In genomic region chr6:28336284-28337024, GRCh38 we compare ENCODE assay signal across 1 cellular context.
TF ChIP-seq lines count a peak whose summit lies in the region.

No MANE protein-coding gene starts in this region.

TF ChIP-seq in K562, 482 proteins besides CTCF, POLR2A, EP300 and RAD21 (continued from another document and continues in another):
- TF ChIP-seq MNT (conservative IDR thresholded peaks at IDR 0.05): peak in 1 of 2 experiments; percentile 57; a peak in 2 of 4 replicates
- peak; percentile 99; the same call in 1 of the 2 replicates for TF ChIP-seq BRD4 (IDR thresholded peaks at IDR 0.05)
- TF ChIP-seq TAF7 (tag; IDR thresholded peaks at IDR 0.05): peak; percentile 70
- TF ChIP-seq ZNF561 (CRISPR knock-in tag; conservative IDR thresholded peaks at IDR 0.05): peak; percentile 51; the same call in 1 of the 2 replicates
- TF ChIP-seq MAFK (IDR thresholded peaks at IDR 0.05; ENCODE audit: low read length): no peak
- TF ChIP-seq CHAMP1 (IDR thresholded peaks at IDR 0.05): peak; percentile 13
- no peak for TF ChIP-seq TARDBP (IDR thresholded peaks at IDR 0.05)
- peak; percentile 40; the same call in 1 of the 2 replicates for TF ChIP-seq BHLHE40 (IDR thresholded peaks at IDR 0.05; ENCODE audit: low read length)
- TF ChIP-seq ZNF436 (CRISPR knock-in tag; IDR thresholded peaks at IDR 0.05): 0 out of 2 replicates have a peak, but pooled peaks have one; percentile 8
- TF ChIP-seq ZBTB17 (CRISPR knock-in tag; IDR thresholded peaks at IDR 0.05): peak; percentile 92
- 0 out of 2 replicates have a peak, but pooled peaks have one; percentile 48 for TF ChIP-seq KLF13 (tag; IDR thresholded peaks at IDR 0.05; ENCODE audit: borderline replicate concordance, low read depth)
- no peak for TF ChIP-seq HMGXB4 (CRISPR knock-in tag; IDR thresholded peaks at IDR 0.05)
- TF ChIP-seq CXXC5 (CRISPR knock-in tag; IDR thresholded peaks at IDR 0.05): peak; percentile 69
- 0 out of 2 replicates have a peak, but pooled peaks have one; percentile 59 for TF ChIP-seq KLF16 (IDR thresholded peaks at IDR 0.05)
- peak; percentile 85 for TF ChIP-seq PTTG1 (tag; IDR thresholded peaks at IDR 0.05; ENCODE audit: low read depth)
- TF ChIP-seq PURB (CRISPR knock-in tag; IDR thresholded peaks at IDR 0.05; ENCODE audit: low read depth): no peak
- peak; percentile 92 for TF ChIP-seq ZKSCAN8 (CRISPR knock-in tag; IDR thresholded peaks at IDR 0.05)
- TF ChIP-seq ZKSCAN3 (CRISPR knock-in tag; IDR thresholded peaks at IDR 0.05): no peak
- TF ChIP-seq ZNF644 (tag; IDR thresholded peaks at IDR 0.05; ENCODE audit: low read depth): peak; percentile 97
- no peak for TF ChIP-seq ZNF830 (CRISPR knock-in tag; IDR thresholded peaks at IDR 0.05)
- TF ChIP-seq PYGO2 (tag; IDR thresholded peaks at IDR 0.05): peak; percentile 86
- peak; percentile 37 to 95; a peak in 2 of 4 replicates for TF ChIP-seq ZNF318 (IDR thresholded peaks at IDR 0.05; ENCODE audit: borderline replicate concordance in 1 of 2, low read depth in 1 of 2)
- peak; percentile 10; the same call in 1 of the 2 replicates for TF ChIP-seq CC2D1A (IDR thresholded peaks at IDR 0.05)
- TF ChIP-seq ELF2 (CRISPR knock-in tag; IDR thresholded peaks at IDR 0.05): 0 out of 2 replicates have a peak, but pooled peaks have one; percentile 58
- no peak for TF ChIP-seq RERE (CRISPR knock-in tag; IDR thresholded peaks at IDR 0.05; ENCODE audit: borderline replicate concordance)
- TF ChIP-seq ZNF134 (CRISPR knock-in tag; conservative IDR thresholded peaks at IDR 0.05): peak; percentile 79
- TF ChIP-seq MECOM (CRISPR knock-in tag; IDR thresholded peaks at IDR 0.05): peak; percentile 78; the same call in 1 of the 2 replicates
- TF ChIP-seq U2AF2 (optimal IDR thresholded peaks at IDR 0.05; ENCODE audit: low read depth, low read length): no peak
- no peak for TF ChIP-seq FOXJ3 (CRISPR knock-in tag; IDR thresholded peaks at IDR 0.05)
- no peak for TF ChIP-seq COPS2 (conservative IDR thresholded peaks at IDR 0.05)
- no peak; the same call in 1 of the 2 replicates for TF ChIP-seq CREB5 (CRISPR knock-in tag; IDR thresholded peaks at IDR 0.05)
- no peak; the same call in 1 of the 2 replicates for TF ChIP-seq TFAP4 (CRISPR knock-in tag; IDR thresholded peaks at IDR 0.05; ENCODE audit: borderline replicate concordance)
- TF ChIP-seq HMGN3 (IDR thresholded peaks at IDR 0.05; ENCODE audit: borderline replicate concordance, extremely low read depth, insufficient read length, low read depth, low read length): no peak
- TF ChIP-seq ATF4 (CRISPR knock-in tag; IDR thresholded peaks at IDR 0.05): peak; percentile 93
- TF ChIP-seq ZNF217 (CRISPR knock-in tag; IDR thresholded peaks at IDR 0.05): no peak
- TF ChIP-seq TRIM24 (IDR thresholded peaks at IDR 0.05): no peak
- no peak; the same call in 1 of the 2 replicates for TF ChIP-seq POLR2H (tag; IDR thresholded peaks at IDR 0.05; ENCODE audit: low read depth)
- TF ChIP-seq TEAD2 (tag; IDR thresholded peaks at IDR 0.05): peak; percentile 86
